In genomic region chr21:29377266-29377665, GRCh38 we compare ENCODE assay signal across 17 cellular contexts.
"Had no signal": no experiment of that assay in that cellular context is flagged by ENCODE, and none has a peak within 500 bp of the region (broad histone marks: within the 10 kb centered on the region; RNA-seq: fewer than 3 reads in every experiment).

No MANE protein-coding gene starts in this region.

- H3K4me3 ChIP-seq: lower lobe of right lung, mucosa of descending colon, prostate gland, right atrium auricular region, smooth muscle cell, stomach, testis, tibial nerve, upper lobe of right lung, uterus had no signal

- H3K9me3 Mint-ChIP-seq: naive B cell; natural killer cell treated with Interleukin-12 subunit alpha and Interleukin-12 subunit beta and Interleukin-15 and Interleukin-18, amount 100 ng/mL, for 72 hours had no signal

- H3K4me3 Mint-ChIP-seq: immature natural killer cell; natural killer cell treated with Interleukin-12 subunit alpha and Interleukin-12 subunit beta and Interleukin-15 and Interleukin-18, amount 100 ng/mL, for 72 hours had no signal

- H3K36me3 Mint-ChIP-seq: natural killer cell treated with Interleukin-12 subunit alpha and Interleukin-12 subunit beta and Interleukin-15 and Interleukin-18, amount 100 ng/mL, for 72 hours had no signal

- H3K9me3 ChIP-seq: lower lobe of right lung, mucosa of descending colon, prostate gland, right atrium auricular region, stomach, testis, tibial nerve, upper lobe of right lung, uterus had no signal

- H3K4me1 ChIP-seq: prostate gland, right atrium auricular region, testis, tibial nerve, upper lobe of right lung, uterus had no signal

- H3K4me2 ChIP-seq: smooth muscle cell had no signal

- H3K36me3 ChIP-seq: lower lobe of right lung, prostate gland, right atrium auricular region, stomach, upper lobe of right lung, uterus had no signal

- H3K27ac Mint-ChIP-seq: natural killer cell treated with Interleukin-12 subunit alpha and Interleukin-12 subunit beta and Interleukin-15 and Interleukin-18, amount 100 ng/mL, for 72 hours had no signal

- H3K27ac ChIP-seq: lower lobe of right lung, prostate gland, right atrium auricular region, stomach, testis, tibial nerve, upper lobe of right lung, uterus had no signal

- H3K27me3 ChIP-seq: right atrium auricular region, stomach, testis, tibial nerve, upper lobe of right lung, uterus had no signal

- ATAC-seq: sciatic nerve had no signal

- H3K27me3 Mint-ChIP-seq: naive B cell; natural killer cell treated with Interleukin-12 subunit alpha and Interleukin-12 subunit beta and Interleukin-15 and Interleukin-18, amount 100 ng/mL, for 72 hours had no signal

- DNase-seq: kidney glomerular epithelial cell had no signal

- FAIRE-seq: colon, endometrium had no signal
